Comparison of ENCODE assay signal across 18 cellular contexts in the genomic region with DNA sequence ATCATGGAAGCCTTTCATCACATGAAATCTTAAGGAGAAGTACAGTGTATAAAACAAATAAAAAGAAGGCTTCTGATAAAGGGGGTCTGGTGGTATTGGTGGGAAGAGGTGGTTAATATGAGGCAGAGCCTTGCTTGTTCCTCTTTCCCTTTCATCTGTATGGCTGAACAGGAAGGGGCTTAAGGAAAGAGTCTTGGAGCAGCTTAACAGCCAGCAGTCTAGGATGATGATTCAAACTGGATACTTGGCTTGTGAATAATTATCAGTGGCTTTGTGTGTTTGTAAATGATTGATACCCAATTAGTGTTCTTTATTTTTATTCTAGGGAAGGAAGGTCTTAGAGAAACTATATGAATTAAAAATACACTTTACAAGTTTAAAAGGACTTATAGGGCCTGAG. TPM values are rescaled to one million over a fixed set of nuclear protein-coding genes. Genes with fewer than 3 reads are reported as not detected.
DNase-seq lines count a peak whose midpoint lies in the region; ATAC-seq and TF ChIP-seq lines count a peak whose summit lies in the region.
"Had no signal": no experiment of that assay in that cellular context is flagged by ENCODE, and none has a peak within 500 bp of the region (broad histone marks: within the 10 kb centered on the region; RNA-seq: fewer than 3 reads in every experiment).

No MANE protein-coding gene starts in this region.

- no peak for TF ChIP-seq POLR2A in GM18505 (IDR thresholded peaks at IDR 0.05; ENCODE audit: borderline replicate concordance, extremely low read depth, insufficient read depth, insufficient read length)

- H3K4me2 ChIP-seq in Loucy (ENCODE audit: low read depth, low read length, poor library complexity, severe bottlenecking) (no peak overlapping the region), neural progenitor cell (no peak overlapping the region)

- H3K79me2 ChIP-seq in Loucy (ENCODE audit: insufficient read depth, low read length) (no peaks in the 10 kb centered on the region), neural progenitor cell (ENCODE audit: low read depth) (no peaks in the 10 kb centered on the region)

- H2AFZ ChIP-seq in Loucy (ENCODE audit: low read length) (0 out of 2 replicates have a peak overlapping the region, but pooled peaks have one; percentile 52), neural progenitor cell (replicated peaks) (peak overlapping the region; percentile 22)

- H3K9me3 Mint-ChIP-seq in neural progenitor cell (no peaks in the 10 kb centered on the region), glutamatergic neuron (ENCODE audit: unreplicated experiment) (no peaks in the 10 kb centered on the region)
- H3K9me3 Mint-ChIP-seq: CD4-positive, CD25-positive, alpha-beta regulatory T cell; CD8-positive, alpha-beta memory T cell; H9 had no signal

- no peaks in the 10 kb centered on the region for H3F3A ChIP-seq in Loucy (ENCODE audit: low read depth)
- no peaks in the 10 kb centered on the region for H3F3A ChIP-seq in neural progenitor cell (ENCODE audit: low read depth)

- H3K27ac Mint-ChIP-seq in neural progenitor cell (no peak overlapping the region), glutamatergic neuron (ENCODE audit: unreplicated experiment) (no peak overlapping the region)
- H3K27ac Mint-ChIP-seq: CD4-positive, CD25-positive, alpha-beta regulatory T cell; CD8-positive, alpha-beta memory T cell; H9 had no signal

- peak; percentile 58 for DNase-seq in epithelial cell of proximal tubule (ENCODE audit: low read depth)
- DNase-seq in neural progenitor cell (ENCODE audit: low spot score): no peak
- DNase-seq in activated T-cell treated with anti-CD3 and anti-CD28 coated beads, Interleukin-2, amount 50 U/mL, for 1 hour: no peak
- no peak for DNase-seq in glutamatergic neuron
- DNase-seq: ACHN; BE2C; C1 segment of cervical spinal cord; CD4-positive, CD25-positive, alpha-beta regulatory T cell; CD8-positive, alpha-beta memory T cell; COR-L47; DMS 273 treated with DMSO at 0.1 percent for 48 hours; DMS53; DND-41; EL; H9; IMR-90 had no signal

- H3K9me3 ChIP-seq in Loucy (ENCODE audit: insufficient read depth, low read depth, low read length) (no peaks in the 10 kb centered on the region), neural progenitor cell (ENCODE audit: low read depth) (no peaks in the 10 kb centered on the region)
- H3K9me3 ChIP-seq: BE2C had no signal

- ATAC-seq in GM18505 (IDR thresholded peaks at IDR 0.05; ENCODE audit: unreplicated experiment): no peak

- no peaks in the 10 kb centered on the region for H4K20me1 ChIP-seq in Loucy (ENCODE audit: insufficient read depth, low read length, poor library complexity, severe bottlenecking)
- no peaks in the 10 kb centered on the region for H4K20me1 ChIP-seq in neural progenitor cell (ENCODE audit: low read depth)

- no peaks in the 10 kb centered on the region for H3K4me1 Mint-ChIP-seq in neural progenitor cell
- no peaks in the 10 kb centered on the region for H3K4me1 Mint-ChIP-seq in glutamatergic neuron (ENCODE audit: low read depth, unreplicated experiment)
- H3K4me1 Mint-ChIP-seq: CD4-positive, CD25-positive, alpha-beta regulatory T cell; CD8-positive, alpha-beta memory T cell; H9 had no signal

- H3K4me1 ChIP-seq in Loucy (ENCODE audit: insufficient read depth, low read length, poor library complexity, severe bottlenecking) (peaks cover 5% of the 10 kb centered on the region), neural progenitor cell (no peaks in the 10 kb centered on the region)
- H3K4me1 ChIP-seq: BE2C had no signal

- H3K36me3 Mint-ChIP-seq in neural progenitor cell (no peaks in the 10 kb centered on the region), glutamatergic neuron (ENCODE audit: unreplicated experiment) (no peaks in the 10 kb centered on the region)
- H3K36me3 Mint-ChIP-seq: CD4-positive, CD25-positive, alpha-beta regulatory T cell; CD8-positive, alpha-beta memory T cell had no signal

- no peaks in the 10 kb centered on the region for H3K9me2 ChIP-seq in Loucy (replicated peaks; ENCODE audit: low read depth, low read length)

- no peak overlapping the region for H3K4me3 Mint-ChIP-seq in neural progenitor cell
- H3K4me3 Mint-ChIP-seq in glutamatergic neuron (ENCODE audit: unreplicated experiment): no peak overlapping the region
- H3K4me3 Mint-ChIP-seq: CD4-positive, CD25-positive, alpha-beta regulatory T cell; CD8-positive, alpha-beta memory T cell; H9 had no signal

- H3K36me3 ChIP-seq in Loucy (ENCODE audit: insufficient read depth, low read length) (no peaks in the 10 kb centered on the region), neural progenitor cell (no peaks in the 10 kb centered on the region)
- H3K36me3 ChIP-seq: BE2C had no signal

- no peak overlapping the region for H3K27ac ChIP-seq in neural progenitor cell

- no peak for TF ChIP-seq CTCF in Loucy (conservative IDR thresholded peaks at IDR 0.05; ENCODE audit: low read length)
- no peak for TF ChIP-seq CTCF in epithelial cell of proximal tubule (conservative IDR thresholded peaks at IDR 0.05; ENCODE audit: low read depth, low read length)
- TF ChIP-seq CTCF in neural progenitor cell (IDR thresholded peaks at IDR 0.05): no peak
- TF ChIP-seq CTCF in glutamatergic neuron (IDR thresholded peaks at IDR 0.05; ENCODE audit: partially characterized antibody, unreplicated experiment): no peak

- H3K9ac ChIP-seq in Loucy (ENCODE audit: low read depth, low read length, poor library complexity, severe bottlenecking) (no peak overlapping the region), neural progenitor cell (no peak overlapping the region)

- H3K27me3 Mint-ChIP-seq in neural progenitor cell (ENCODE audit: insufficient read depth, low read depth) (peaks cover 2% of the 10 kb centered on the region), glutamatergic neuron (ENCODE audit: unreplicated experiment) (no peaks in the 10 kb centered on the region)

- H3K4me3 ChIP-seq in Loucy (ENCODE audit: low read length, poor library complexity, severe bottlenecking) (no peak overlapping the region), epithelial cell of proximal tubule (ENCODE audit: low read depth, low read length) (no peak overlapping the region), neural progenitor cell (no peak overlapping the region)

- H3K27me3 ChIP-seq in Loucy (ENCODE audit: insufficient read depth, low read length, poor library complexity, severe bottlenecking) (no peaks in the 10 kb centered on the region), neural progenitor cell (no peaks in the 10 kb centered on the region)
- H3K27me3 ChIP-seq: BE2C had no signal

RNA-seq across cellular contexts. Expression of gene TCAIM, which starts 29.1 kb away (rescaled TPM):
- total RNA-seq in epithelial cell of proximal tubule (20.9 and 25.0 TPM in 2 replicates), neural progenitor cell (ENCODE audit: low replicate concordance) (22.0 and 31.8 TPM in 2 replicates), glutamatergic neuron (ENCODE audit: unreplicated experiment) (17.1 TPM)
